In the genomic region with DNA sequence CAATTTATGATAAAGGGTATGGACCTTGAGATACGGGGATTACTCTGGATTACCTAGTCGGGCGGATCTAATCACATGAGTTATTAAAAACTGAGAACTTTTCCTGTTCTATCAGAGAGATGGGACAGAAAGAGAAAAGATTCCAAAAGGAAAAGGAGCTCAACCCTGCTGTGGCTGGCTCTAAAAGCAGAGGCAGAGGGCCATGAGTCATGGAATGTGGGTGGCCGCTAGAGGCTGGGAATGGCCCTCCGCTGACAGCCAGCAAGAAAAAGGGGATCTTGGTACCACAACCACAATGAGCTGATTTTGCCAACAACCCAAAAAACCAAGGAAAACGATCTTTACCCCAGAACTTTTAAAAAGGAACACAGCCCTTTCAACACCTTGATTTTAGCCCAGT, we compare ENCODE assay signal across 15 cellular contexts.
A peak's percentile ranks its signal among the peaks of the same experiment; 100 is the strongest.
DNase-seq lines count a peak whose midpoint lies in the region; TF ChIP-seq lines count a peak whose summit lies in the region.
"Had no signal": no experiment of that assay in that cellular context is flagged by ENCODE, and none has a peak within 500 bp of the region (broad histone marks: within the 10 kb centered on the region; RNA-seq: fewer than 3 reads in every experiment).

No MANE protein-coding gene starts in this region.

- DNase-seq in AG20443 (ENCODE audit: low spot score) = peak; percentile 70
- no peak for DNase-seq in HFFc6
- DNase-seq in amniotic epithelial cell (ENCODE audit: low read depth) = peak; percentile 42
- DNase-seq in islet precursor cell = peak; percentile 78
- no peak for DNase-seq in stimulated activated CD4-positive, alpha-beta T cell treated with anti-CD3 and anti-CD28 coated beads, Interleukin-2, amount 100 ng/mL, for 48 hours
- no peak for DNase-seq in T1000 (lab: John Stamatoyannopoulos, UW)
- no peak for DNase-seq in CD14-positive monocyte (ENCODE audit: low spot score)
- no peak for DNase-seq in KG1 (lab: John Stamatoyannopoulos, UW)
- DNase-seq: activated CD8-positive, alpha-beta memory T cell treated with anti-CD3 and anti-CD28 coated beads for 24 hours; Caco-2; GF-D8; naive thymus-derived CD4-positive, alpha-beta T cell; NCI-H1436; NCI-H446 treated with DMSO at 0.1 percent for 48 hours; stimulated activated CD4-positive, alpha-beta T cell treated with anti-CD3 and anti-CD28 coated beads, Interleukin-15, amount 100 ng/mL, for 24 hours had no signal

- H3K9me3 Mint-ChIP-seq in HFFc6 = no peaks in the 10 kb centered on the region
- peaks cover 0 to 1% (median 0%) of the 10 kb centered on the region in 7 donors for H3K9me3 Mint-ChIP-seq in CD14-positive monocyte

- H3K36me3 Mint-ChIP-seq in HFFc6 (ENCODE audit: low read depth) = no peaks in the 10 kb centered on the region
- H3K36me3 Mint-ChIP-seq in CD14-positive monocyte = no peaks in the 10 kb centered on the region
- H3K36me3 Mint-ChIP-seq: naive thymus-derived CD4-positive, alpha-beta T cell had no signal

- H3K27me3 Mint-ChIP-seq in HFFc6 (ENCODE audit: insufficient read depth) (no peaks in the 10 kb centered on the region), CD14-positive monocyte (ENCODE audit: low read depth in 3 of 3) (no peaks in the 10 kb centered on the region)
- H3K27me3 Mint-ChIP-seq: naive thymus-derived CD4-positive, alpha-beta T cell had no signal

- H3K4me1 Mint-ChIP-seq in HFFc6 (ENCODE audit: low read depth) = peaks cover 67% of the 10 kb centered on the region
- H3K4me1 Mint-ChIP-seq in CD14-positive monocyte = no peaks in the 10 kb centered on the region
- H3K4me1 Mint-ChIP-seq: naive thymus-derived CD4-positive, alpha-beta T cell had no signal

- intact Hi-C loops in CD14-positive monocyte (cut with micrococcal nuclease) = no loop called here

- peak overlapping the region; percentile 67 for H3K4me3 Mint-ChIP-seq in HFFc6
- H3K4me3 Mint-ChIP-seq in CD14-positive monocyte = no peak overlapping the region
- H3K4me3 Mint-ChIP-seq: naive thymus-derived CD4-positive, alpha-beta T cell had no signal

- peak overlapping the region; percentile 61; the same call in 1 of the 2 replicates for H3K27ac Mint-ChIP-seq in HFFc6
- H3K27ac Mint-ChIP-seq in CD14-positive monocyte = no peak overlapping the region
- H3K27ac Mint-ChIP-seq: naive thymus-derived CD4-positive, alpha-beta T cell had no signal

- TF ChIP-seq CTCF in HFFc6 (IDR thresholded peaks at IDR 0.05) = no peak
- TF ChIP-seq CTCF in CD14-positive monocyte (IDR thresholded peaks at IDR 0.05) = no peak

Comparison
In these comparisons a context has a peak if more than half of its experiments do, and no peak if none do; other contexts are left out.
1. DNase-seq: peak in AG20443 (single experiment), amniotic epithelial cell (single experiment) and islet precursor cell (single experiment); none in HFFc6 (single experiment), stimulated activated CD4-positive, alpha-beta T cell treated with anti-CD3 and anti-CD28 coated beads, Interleukin-2, amount 100 ng/mL, for 48 hours (0 of 2), T1000 (single experiment), CD14-positive monocyte (single experiment) and KG1 (single experiment).